8 cellular contexts compared by ENCODE assay signal in genomic region chr16:13936596-13937081, GRCh38. TPM values are rescaled to one million over a fixed set of nuclear protein-coding genes. Genes with fewer than 3 reads are reported as not detected.
DNase-seq lines count a peak whose midpoint lies in the region; TF ChIP-seq lines count a peak whose summit lies in the region.

No MANE protein-coding gene starts in this region.

- intact Hi-C loops in activated T-helper 1 cell treated with anti-CD3 and anti-CD28 coated beads, Interleukin-12 subunit alpha, Interleukin-12 subunit beta, Interleukin-2, Interleukin-4 antibody, amounts not matched to agents 30 ng/mL and 10 ng/mL and 1 ng/mL, durations not matched to agents 14 hours and 24 hours and 36 hours (cut with micrococcal nuclease) = no loop called here

- peak overlapping the region; percentile 14 for H3K27ac Mint-ChIP-seq in activated T-helper 1 cell treated with anti-CD3 and anti-CD28 coated beads, Interleukin-12 subunit alpha, Interleukin-12 subunit beta, Interleukin-2, Interleukin-4 antibody, amounts not matched to agents 30 ng/mL and 10 ng/mL and 1 ng/mL, durations not matched to agents 14 hours and 24 hours and 36 hours
- H3K27ac Mint-ChIP-seq in stimulated activated naive CD8-positive, alpha-beta T cell treated with anti-CD3 and anti-CD28 coated beads, Interleukin-15, Interleukin-2, amounts not matched to agents 100 ng/mL and 50 ng/mL, for 24 hours = peak overlapping the region; percentile 0

- TF ChIP-seq CTCF in GM13976 (IDR thresholded peaks at IDR 0.05; ENCODE audit: borderline replicate concordance, control extremely low read depth, extremely low read depth, insufficient read depth, missing control alignments) = no peak

- no peaks in the 10 kb centered on the region for H3K27me3 Mint-ChIP-seq in activated T-helper 1 cell treated with anti-CD3 and anti-CD28 coated beads, Interleukin-12 subunit alpha, Interleukin-12 subunit beta, Interleukin-2, Interleukin-4 antibody, amounts not matched to agents 30 ng/mL and 10 ng/mL and 1 ng/mL, durations not matched to agents 14 hours and 24 hours and 36 hours (ENCODE audit: insufficient read depth)
- no peaks in the 10 kb centered on the region for H3K27me3 Mint-ChIP-seq in stimulated activated naive CD8-positive, alpha-beta T cell treated with anti-CD3 and anti-CD28 coated beads, Interleukin-15, Interleukin-2, amounts not matched to agents 100 ng/mL and 50 ng/mL, for 24 hours

- in situ Hi-C loops in GM13976 (cut with MboI; ENCODE audit: low sequenced_read_pairs, unreplicated experiment) = loop anchor here (25.0 kb wide), 1 partner anchor 601 kb away; no protein-coding TSS in a partner anchor

- H3K4me1 Mint-ChIP-seq in activated T-helper 1 cell treated with anti-CD3 and anti-CD28 coated beads, Interleukin-12 subunit alpha, Interleukin-12 subunit beta, Interleukin-2, Interleukin-4 antibody, amounts not matched to agents 30 ng/mL and 10 ng/mL and 1 ng/mL, durations not matched to agents 14 hours and 24 hours and 36 hours (ENCODE audit: low read depth) = peaks cover 21% of the 10 kb centered on the region
- peaks cover 15% of the 10 kb centered on the region for H3K4me1 Mint-ChIP-seq in stimulated activated naive CD8-positive, alpha-beta T cell treated with anti-CD3 and anti-CD28 coated beads, Interleukin-15, Interleukin-2, amounts not matched to agents 100 ng/mL and 50 ng/mL, for 24 hours (ENCODE audit: low read depth)

- DNase-seq in activated CD4-positive, alpha-beta T cell treated with anti-CD3 and anti-CD28 coated beads for 48 hours = peak; percentile 23
- DNase-seq in activated CD4-positive, alpha-beta T cell treated with anti-CD3 and anti-CD28 coated beads for 1 hour = no peak
- no peak for DNase-seq in activated T-helper 1 cell treated with anti-CD3 and anti-CD28 coated beads, Interleukin-12 subunit alpha, Interleukin-12 subunit beta, Interleukin-2, Interleukin-4 antibody, amounts not matched to agents 30 ng/mL and 10 ng/mL and 1 ng/mL, durations not matched to agents 14 hours and 24 hours and 36 hours (ENCODE audit: low spot score)
- DNase-seq in glomerular visceral epithelial cell (ENCODE audit: extremely low spot score) (peak; percentile 54), GM13976 (ENCODE audit: low spot score) (no peak), COLO668 (lab: John Stamatoyannopoulos, UW; ENCODE audit: unreplicated experiment) (no peak), T1000 (lab: John Stamatoyannopoulos, UW) (no peak)

- no peak overlapping the region for H3K4me3 Mint-ChIP-seq in activated T-helper 1 cell treated with anti-CD3 and anti-CD28 coated beads, Interleukin-12 subunit alpha, Interleukin-12 subunit beta, Interleukin-2, Interleukin-4 antibody, amounts not matched to agents 30 ng/mL and 10 ng/mL and 1 ng/mL, durations not matched to agents 14 hours and 24 hours and 36 hours
- no peak overlapping the region for H3K4me3 Mint-ChIP-seq in stimulated activated naive CD8-positive, alpha-beta T cell treated with anti-CD3 and anti-CD28 coated beads, Interleukin-15, Interleukin-2, amounts not matched to agents 100 ng/mL and 50 ng/mL, for 24 hours

- H3K9me3 Mint-ChIP-seq in activated T-helper 1 cell treated with anti-CD3 and anti-CD28 coated beads, Interleukin-12 subunit alpha, Interleukin-12 subunit beta, Interleukin-2, Interleukin-4 antibody, amounts not matched to agents 30 ng/mL and 10 ng/mL and 1 ng/mL, durations not matched to agents 14 hours and 24 hours and 36 hours = no peaks in the 10 kb centered on the region
- H3K9me3 Mint-ChIP-seq in stimulated activated naive CD8-positive, alpha-beta T cell treated with anti-CD3 and anti-CD28 coated beads, Interleukin-15, Interleukin-2, amounts not matched to agents 100 ng/mL and 50 ng/mL, for 24 hours = no peaks in the 10 kb centered on the region

- H3K36me3 Mint-ChIP-seq in activated T-helper 1 cell treated with anti-CD3 and anti-CD28 coated beads, Interleukin-12 subunit alpha, Interleukin-12 subunit beta, Interleukin-2, Interleukin-4 antibody, amounts not matched to agents 30 ng/mL and 10 ng/mL and 1 ng/mL, durations not matched to agents 14 hours and 24 hours and 36 hours (ENCODE audit: low read depth) = peaks cover 35% of the 10 kb centered on the region
- peaks cover 57% of the 10 kb centered on the region for H3K36me3 Mint-ChIP-seq in stimulated activated naive CD8-positive, alpha-beta T cell treated with anti-CD3 and anti-CD28 coated beads, Interleukin-15, Interleukin-2, amounts not matched to agents 100 ng/mL and 50 ng/mL, for 24 hours (ENCODE audit: low read depth)

RNA-seq across cellular contexts. Expression of gene ERCC4, which starts 16.7 kb away (rescaled TPM):
- total RNA-seq in activated T-helper 1 cell treated with anti-CD3 and anti-CD28 coated beads, Interleukin-12 subunit alpha, Interleukin-12 subunit beta, Interleukin-2, Interleukin-4 antibody, amounts not matched to agents 30 ng/mL and 10 ng/mL and 1 ng/mL, durations not matched to agents 14 hours and 24 hours and 36 hours = 15.9 and 18.6 TPM in 2 replicates

Comparison
In these comparisons a context has a peak if more than half of its experiments do, and no peak if none do; other contexts are left out.
1. DNase-seq: peak in activated CD4-positive, alpha-beta T cell treated with anti-CD3 and anti-CD28 coated beads for 48 hours (single experiment) and glomerular visceral epithelial cell (single experiment); none in activated CD4-positive, alpha-beta T cell treated with anti-CD3 and anti-CD28 coated beads for 1 hour (single experiment), activated T-helper 1 cell treated with anti-CD3 and anti-CD28 coated beads, Interleukin-12 subunit alpha, Interleukin-12 subunit beta, Interleukin-2, Interleukin-4 antibody, amounts not matched to agents 30 ng/mL and 10 ng/mL and 1 ng/mL, durations not matched to agents 14 hours and 24 hours and 36 hours (single experiment), GM13976 (single experiment), COLO668 (single experiment) and T1000 (single experiment).